ENCODE assay signal across 8 cellular contexts in the genomic region with DNA sequence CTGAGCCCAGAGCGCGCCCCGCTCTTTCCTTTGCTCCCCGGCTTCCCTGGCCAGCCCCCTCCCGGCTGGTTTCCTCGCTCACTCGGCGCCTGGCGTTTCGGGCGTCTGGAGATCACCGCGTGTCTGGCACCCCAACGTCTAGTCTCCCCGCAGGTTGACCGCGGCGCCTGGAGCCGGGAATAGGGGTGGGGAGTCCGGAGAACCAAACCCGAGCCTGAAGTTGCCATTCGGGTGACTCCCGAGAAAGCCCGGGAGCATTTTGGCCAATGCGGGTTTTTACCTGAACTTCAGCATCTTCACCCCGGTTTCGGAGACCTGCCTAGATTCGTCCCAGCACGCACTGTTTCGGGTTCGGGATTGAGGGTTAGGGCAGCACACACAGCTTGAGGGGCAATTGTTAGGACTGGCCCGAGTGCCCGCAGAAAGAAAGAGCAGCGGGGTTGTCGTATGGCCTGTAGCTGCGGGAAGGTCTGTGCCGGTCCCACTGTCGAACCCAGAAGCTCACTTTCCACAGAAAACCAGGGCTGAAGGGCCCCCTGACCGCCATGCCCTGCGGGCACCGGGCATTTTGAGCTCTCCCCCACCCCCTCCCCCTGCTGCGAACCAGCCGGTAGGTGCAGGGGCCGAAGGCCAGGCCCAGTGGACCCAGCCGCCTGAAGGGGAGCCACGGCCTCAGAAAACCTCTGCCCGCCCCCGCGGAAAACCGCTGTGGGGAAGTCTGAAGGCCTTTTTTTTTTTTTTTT. TPM values are rescaled to one million over a fixed set of nuclear protein-coding genes. Genes with fewer than 3 reads are reported as not detected.
DNase-seq lines count a peak whose midpoint lies in the region; ATAC-seq and TF ChIP-seq lines count a peak whose summit lies in the region.

No MANE protein-coding gene starts in this region.

- peak overlapping the region; percentile 90 to 91 for H3K4me3 Mint-ChIP-seq in activated T-cell treated with anti-CD3 and anti-CD28 coated beads, Interleukin-2, amount 50 U/mL, for 72 hours

- no peak overlapping the region for H3K27ac ChIP-seq in HL-60 (replicated peaks)

- H3K27me3 ChIP-seq in HL-60 (ENCODE audit: insufficient read depth, poor library complexity, severe bottlenecking), result peaks cover 4% of the 10 kb centered on the region

- ATAC-seq in activated T-cell treated with anti-CD3 and anti-CD28 coated beads, Interleukin-2, amount 50 U/mL, for 72 hours (replicated peaks in 1 of 2), result no peak
- no peak for ATAC-seq in HG02610 (IDR thresholded peaks at IDR 0.05; ENCODE audit: unreplicated experiment)

- H3K4me3 ChIP-seq in HL-60 (replicated peaks; ENCODE audit: insufficient read depth, low read length) (peak overlapping the region; percentile 83), iPS-18c (ENCODE audit: insufficient read depth, low read depth, low read length) (peak overlapping the region; percentile 73)

- H3K27me3 Mint-ChIP-seq in activated T-cell treated with anti-CD3 and anti-CD28 coated beads, Interleukin-2, amount 50 U/mL, for 72 hours (ENCODE audit: low read depth), result peaks cover 8% of the 10 kb centered on the region

- no peak for TF ChIP-seq CTCF in HL-60 (IDR thresholded peaks at IDR 0.05; ENCODE audit: insufficient read depth, low read length)

- no peaks in the 10 kb centered on the region for H3K9me3 ChIP-seq in iPS-18c (ENCODE audit: control insufficient read depth, insufficient read depth, low read length)

- H3K27ac Mint-ChIP-seq in activated T-cell treated with anti-CD3 and anti-CD28 coated beads, Interleukin-2, amount 50 U/mL, for 72 hours, result no peak overlapping the region

- no peaks in the 10 kb centered on the region for H3K9me3 Mint-ChIP-seq in activated T-cell treated with anti-CD3 and anti-CD28 coated beads, Interleukin-2, amount 50 U/mL, for 72 hours

- peaks cover 42% of the 10 kb centered on the region for H3K4me1 Mint-ChIP-seq in activated T-cell treated with anti-CD3 and anti-CD28 coated beads, Interleukin-2, amount 50 U/mL, for 72 hours (ENCODE audit: low read depth)

- H3K36me3 Mint-ChIP-seq in activated T-cell treated with anti-CD3 and anti-CD28 coated beads, Interleukin-2, amount 50 U/mL, for 72 hours (ENCODE audit: insufficient read depth in 2 of 2), result peaks cover 5 to 6% of the 10 kb centered on the region in 2 donors

- peak in 1 of 2 experiments; percentile 13 for DNase-seq in HL-60 (ENCODE audit: low read depth in 1 of 2, low spot score in 1 of 2)
- DNase-seq in activated T-cell treated with anti-CD3 and anti-CD28 coated beads, Interleukin-2, amount 50 U/mL, for 72 hours, result peak; percentile 68 to 75
- peak; percentile 55 to 57 for DNase-seq in stimulated activated CD4-positive, alpha-beta T cell treated with anti-CD3 and anti-CD28 coated beads, Interleukin-4, amount 100 ng/mL, for 4 hours
- DNase-seq in RPMI8226, result no peak
- DNase-seq in DMS153 treated with DMSO at 0.1 percent for 48 hours (lab: John Stamatoyannopoulos, UW; ENCODE audit: unreplicated experiment), result no peak
- no peak for DNase-seq in Ammon's horn (ENCODE audit: low spot score)

RNA-seq across cellular contexts. Expression of gene FOXP4, which starts 2.1 kb away (rescaled TPM):
- 10 to 100 TPM; 25.9 to 27.7 TPM for total RNA-seq in activated T-cell treated with anti-CD3 and anti-CD28 coated beads, Interleukin-2, amount 50 U/mL, for 72 hours

Comparison
In these comparisons a context has a peak if more than half of its experiments do, and no peak if none do; other contexts are left out.
1. DNase-seq: peak in activated T-cell treated with anti-CD3 and anti-CD28 coated beads, Interleukin-2, amount 50 U/mL, for 72 hours (2 of 2) and stimulated activated CD4-positive, alpha-beta T cell treated with anti-CD3 and anti-CD28 coated beads, Interleukin-4, amount 100 ng/mL, for 4 hours (2 of 2); none in RPMI8226 (single experiment), DMS153 treated with DMSO at 0.1 percent for 48 hours (single experiment) and Ammon's horn (single experiment).